17 cellular contexts compared by ENCODE assay signal in the genomic region with DNA sequence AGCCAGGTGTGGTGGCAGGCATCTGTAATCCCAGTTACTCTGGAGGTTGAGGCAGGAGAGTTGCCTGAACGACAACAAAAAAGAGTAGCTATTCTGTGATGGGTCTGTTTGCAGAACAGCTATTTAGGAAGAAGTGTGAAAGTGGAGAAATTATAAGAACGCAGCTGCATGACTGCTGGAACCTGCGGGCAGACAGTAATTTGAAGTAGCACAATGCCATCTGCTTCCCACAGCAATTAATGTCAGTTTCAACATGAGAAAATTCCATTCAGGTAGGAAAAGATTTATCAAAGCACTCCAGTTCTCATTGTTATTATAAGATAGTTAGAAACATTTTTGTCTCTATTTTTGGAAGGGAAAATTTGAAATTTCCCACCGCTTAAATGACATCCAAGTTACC. TPM values are rescaled to one million over a fixed set of nuclear protein-coding genes. Genes with fewer than 3 reads are reported as not detected.
DNase-seq lines count a peak whose midpoint lies in the region; ATAC-seq and TF ChIP-seq lines count a peak whose summit lies in the region.
"Had no signal": no experiment of that assay in that cellular context is flagged by ENCODE, and none has a peak within 500 bp of the region (broad histone marks: within the 10 kb centered on the region; RNA-seq: fewer than 3 reads in every experiment).

No MANE protein-coding gene starts in this region.

- H3K27ac Mint-ChIP-seq in mesothelial cell of epicardium = peak overlapping the region; percentile 64
- H3K27ac Mint-ChIP-seq: T-cell had no signal

- 45 to 52% methylated on average over 4 of the region's 4 CpGs for WGBS in tibial nerve, 2 donors

- H3K4me1 Mint-ChIP-seq in mesothelial cell of epicardium = peaks cover 36% of the 10 kb centered on the region
- H3K4me1 Mint-ChIP-seq: T-cell had no signal

- H3K36me3 ChIP-seq in tibial nerve = peaks cover 0 to 69% (median 0%) of the 10 kb centered on the region in 3 donors

- no peaks in the 10 kb centered on the region for H3K9me3 Mint-ChIP-seq in mesothelial cell of epicardium
- H3K9me3 Mint-ChIP-seq: T-cell had no signal

- no peaks in the 10 kb centered on the region for H3K27me3 Mint-ChIP-seq in mesothelial cell of epicardium (ENCODE audit: low read depth)

- H3K36me3 Mint-ChIP-seq in mesothelial cell of epicardium = peaks cover 45% of the 10 kb centered on the region
- H3K36me3 Mint-ChIP-seq: T-cell had no signal

- TF ChIP-seq EP300 in tibial nerve (IDR thresholded peaks at IDR 0.05) = no peak

- no peak for TF ChIP-seq CTCF in mesothelial cell of epicardium (IDR thresholded peaks at IDR 0.05; ENCODE audit: unreplicated experiment)
- TF ChIP-seq CTCF in tibial nerve (IDR thresholded peaks at IDR 0.05) = no peak

- H3K27ac ChIP-seq in tibial nerve = peak overlapping the region in 3 of 4 donors; percentile 22 to 69 (median 39)
- H3K27ac ChIP-seq: KMS-11, RWPE1 had no signal

- H3K9me3 ChIP-seq in tibial nerve = no peaks in the 10 kb centered on the region
- H3K9me3 ChIP-seq: BE2C had no signal

- no peak for TF ChIP-seq POLR2A in tibial nerve (IDR thresholded peaks at IDR 0.05)

- no peak overlapping the region for H3K4me3 Mint-ChIP-seq in mesothelial cell of epicardium
- H3K4me3 Mint-ChIP-seq: T-cell had no signal

- H3K27me3 ChIP-seq in tibial nerve = no peaks in the 10 kb centered on the region
- H3K27me3 ChIP-seq: BE2C had no signal

- no peak for ATAC-seq in GM21367 (IDR thresholded peaks at IDR 0.05; ENCODE audit: unreplicated experiment)
- ATAC-seq: HCT116, T-cell had no signal

- DNase-seq in SHP77 treated with DMSO at 0.1 percent for 48 hours (lab: John Stamatoyannopoulos, UW) = peak; percentile 7
- no peak for DNase-seq in SHP77 (lab: John Stamatoyannopoulos, UW)
- DNase-seq in NCI-H2171 (lab: John Stamatoyannopoulos, UW) = peak; percentile 40
- no peak for DNase-seq in mesothelial cell of epicardium (ENCODE audit: low spot score in 2 of 2, unreplicated experiment in 2 of 2)
- no peak for DNase-seq in tibial nerve (ENCODE audit: low spot score in 2 of 2)
- DNase-seq in activated CD8-positive, alpha-beta memory T cell treated with anti-CD3 and anti-CD28 coated beads, Interleukin-2, amount 50 U/mL, for 48 hours = no peak
- no peak for DNase-seq in NCI-H2196 (lab: John Stamatoyannopoulos, UW; ENCODE audit: unreplicated experiment)
- DNase-seq: BE2C; GOT3; IMR-90; NCI-H187 treated with DMSO at 0.1 percent for 48 hours; NK-92 treated with Interleukin-12 subunit alpha and Interleukin-12 subunit beta, amount 100 ng/mL, for 24 hours; T-cell had no signal

- no peak overlapping the region for H3K4me3 ChIP-seq in tibial nerve

- H3K4me1 ChIP-seq in tibial nerve = peaks cover 0 to 58% (median 19%) of the 10 kb centered on the region in 4 donors
- H3K4me1 ChIP-seq: BE2C had no signal

RNA-seq across cellular contexts. Expression of gene LAMB1, which starts 21.5 kb away (rescaled TPM):
- total RNA-seq in mesothelial cell of epicardium (556 to 593 TPM (median 584 TPM) in 3 replicates), tibial nerve (100 to 1,000 TPM; 232 to 563 (median 357) TPM)

Comparison
In these comparisons a context has a peak if more than half of its experiments do, and no peak if none do; other contexts are left out.
1. DNase-seq: peak in SHP77 treated with DMSO at 0.1 percent for 48 hours (single experiment) and NCI-H2171 (single experiment); none in SHP77 (0 of 2), mesothelial cell of epicardium (0 of 2), tibial nerve (0 of 2), activated CD8-positive, alpha-beta memory T cell treated with anti-CD3 and anti-CD28 coated beads, Interleukin-2, amount 50 U/mL, for 48 hours (single experiment) and NCI-H2196 (single experiment).